8 cellular contexts compared by ENCODE assay signal in genomic region chr18:9743200-9744016, GRCh38. TPM values are rescaled to one million over a fixed set of nuclear protein-coding genes. Genes with fewer than 3 reads are reported as not detected.
DNase-seq lines count a peak whose midpoint lies in the region; ATAC-seq and TF ChIP-seq lines count a peak whose summit lies in the region.

No MANE protein-coding gene starts in this region.

- WGBS in stomach, 5 donors, result 68 to 75% (median 72%) methylated on average over 11 of the region's 11 CpGs

- TF ChIP-seq EP300 in stomach (IDR thresholded peaks at IDR 0.05), result no peak

- no peaks in the 10 kb centered on the region for H3K27me3 ChIP-seq in stomach
- H3K27me3 ChIP-seq in CD4-positive, alpha-beta memory T cell (ENCODE audit: insufficient read depth, low read length), result no peaks in the 10 kb centered on the region

- DNase-seq in HS-5 (ENCODE audit: low read depth) (peak; percentile 91), SW 1271 (lab: John Stamatoyannopoulos, UW) (peak; percentile 83 to 91), glomerular visceral epithelial cell (ENCODE audit: extremely low spot score) (peak; percentile 97), stomach (peak; percentile 47)
- no peak for DNase-seq in activated naive CD4-positive, alpha-beta T cell treated with anti-CD3 and anti-CD28 coated beads, Interleukin-2, amount 10 ng/mL, durations not matched to agents 7 days and 5 days
- no peak for DNase-seq in CD4-positive, alpha-beta memory T cell

- H3K4me3 ChIP-seq in stomach, result no peak overlapping the region
- H3K4me3 ChIP-seq in CD4-positive, alpha-beta memory T cell (ENCODE audit: low read length in 2 of 2), result no peak overlapping the region

- CTCF ChIA-PET in activated naive CD4-positive, alpha-beta T cell treated with anti-CD3 and anti-CD28 coated beads, Interleukin-2, amount 10 ng/mL, durations not matched to agents 7 days and 5 days (lab: Charles Lee), result interaction anchor here (0.5 kb wide), 1 partner anchor 27 kb away, joined by 3 read pairs; no protein-coding TSS in a partner anchor
- CTCF ChIA-PET in CD4-positive, alpha-beta memory T cell (lab: Charles Lee; ENCODE audit: partially characterized antibody), result no interaction called here

- peak overlapping the region in 3 of 5 donors; percentile 32 to 71 (median 62) for H3K27ac ChIP-seq in stomach
- H3K27ac ChIP-seq in CD4-positive, alpha-beta memory T cell (ENCODE audit: low read depth, low read length), result no peak overlapping the region

- ATAC-seq in GM19035 (IDR thresholded peaks at IDR 0.05; ENCODE audit: unreplicated experiment) (no peak), HG02981 (IDR thresholded peaks at IDR 0.05; ENCODE audit: unreplicated experiment) (no peak)

- no peaks in the 10 kb centered on the region for H3K36me3 Mint-ChIP-seq in activated naive CD4-positive, alpha-beta T cell treated with anti-CD3 and anti-CD28 coated beads, Interleukin-2, amount 10 ng/mL, durations not matched to agents 7 days and 5 days
- no peaks in the 10 kb centered on the region for H3K36me3 Mint-ChIP-seq in CD4-positive, alpha-beta memory T cell

- no peak for TF ChIP-seq POLR2A in stomach (IDR thresholded peaks at IDR 0.05)

- no peaks in the 10 kb centered on the region for H3K36me3 ChIP-seq in stomach
- no peaks in the 10 kb centered on the region for H3K36me3 ChIP-seq in CD4-positive, alpha-beta memory T cell (ENCODE audit: insufficient read depth, low read length)

- no peak overlapping the region for H3K27ac Mint-ChIP-seq in activated naive CD4-positive, alpha-beta T cell treated with anti-CD3 and anti-CD28 coated beads, Interleukin-2, amount 10 ng/mL, durations not matched to agents 7 days and 5 days
- H3K27ac Mint-ChIP-seq in CD4-positive, alpha-beta memory T cell, result no peak overlapping the region

- H3K4me1 ChIP-seq in stomach, result peaks cover 8 to 35% (median 18%) of the 10 kb centered on the region in 4 donors
- H3K4me1 ChIP-seq in CD4-positive, alpha-beta memory T cell (ENCODE audit: insufficient read depth, low read length), result no peaks in the 10 kb centered on the region

- peaks cover 26% of the 10 kb centered on the region for H3K27me3 Mint-ChIP-seq in activated naive CD4-positive, alpha-beta T cell treated with anti-CD3 and anti-CD28 coated beads, Interleukin-2, amount 10 ng/mL, durations not matched to agents 7 days and 5 days
- H3K27me3 Mint-ChIP-seq in CD4-positive, alpha-beta memory T cell, result peaks cover 22 to 36% of the 10 kb centered on the region in 2 donors

- no peaks in the 10 kb centered on the region for H3K9me3 Mint-ChIP-seq in activated naive CD4-positive, alpha-beta T cell treated with anti-CD3 and anti-CD28 coated beads, Interleukin-2, amount 10 ng/mL, durations not matched to agents 7 days and 5 days
- no peaks in the 10 kb centered on the region for H3K9me3 Mint-ChIP-seq in CD4-positive, alpha-beta memory T cell

- no peaks in the 10 kb centered on the region for H3K9me3 ChIP-seq in stomach
- H3K9me3 ChIP-seq in CD4-positive, alpha-beta memory T cell (ENCODE audit: control insufficient read depth in 1 of 2, low read length in 2 of 2), result no peaks in the 10 kb centered on the region

- intact Hi-C loops in stomach (cut with DNase I; ENCODE audit: low total_unique reads), result no loop called here
- intact Hi-C loops in CD4-positive, alpha-beta memory T cell (cut with micrococcal nuclease), result no loop called here

- TF ChIP-seq CTCF in stomach (IDR thresholded peaks at IDR 0.05), result no peak

- no peak overlapping the region for H3K4me3 Mint-ChIP-seq in activated naive CD4-positive, alpha-beta T cell treated with anti-CD3 and anti-CD28 coated beads, Interleukin-2, amount 10 ng/mL, durations not matched to agents 7 days and 5 days
- no peak overlapping the region for H3K4me3 Mint-ChIP-seq in CD4-positive, alpha-beta memory T cell

- POLR2A ChIA-PET in CD4-positive, alpha-beta memory T cell (lab: Charles Lee; ENCODE audit: partially characterized antibody), result no interaction called here

- no peaks in the 10 kb centered on the region for H3K4me1 Mint-ChIP-seq in activated naive CD4-positive, alpha-beta T cell treated with anti-CD3 and anti-CD28 coated beads, Interleukin-2, amount 10 ng/mL, durations not matched to agents 7 days and 5 days
- no peaks in the 10 kb centered on the region for H3K4me1 Mint-ChIP-seq in CD4-positive, alpha-beta memory T cell

RNA-seq across cellular contexts. Expression of gene RAB31, which starts 35.3 kb away (rescaled TPM):
- total RNA-seq in stomach, result 10 to 100 TPM; 10.1 to 65.5 (median 47.8) TPM
- 10 to 100 TPM; 20.4 to 52.2 (median 25.8) TPM for polyA plus RNA-seq in stomach
- 1 to 10 TPM; 1.8 TPM for total RNA-seq in CD4-positive, alpha-beta memory T cell
- polyA plus RNA-seq in CD4-positive, alpha-beta memory T cell, result 1 to 10 TPM in 1 of 2 donors, under 1 TPM in 1; 0.07 to 1.0 TPM

Comparison
In these comparisons a context has a peak if more than half of its experiments do, and no peak if none do; other contexts are left out.
1. DNase-seq: peak in HS-5 (single experiment), SW 1271 (2 of 2), glomerular visceral epithelial cell (single experiment) and stomach (single experiment); none in activated naive CD4-positive, alpha-beta T cell treated with anti-CD3 and anti-CD28 coated beads, Interleukin-2, amount 10 ng/mL, durations not matched to agents 7 days and 5 days (single experiment) and CD4-positive, alpha-beta memory T cell (0 of 5).
2. RNA of gene RAB31, which starts 35.3 kb away (total RNA-seq): 10.1 to 65.5 TPM in stomach; 1.8 TPM in CD4-positive, alpha-beta memory T cell; every median in the first group is over 4 times any median in the second.